In the genomic region with DNA sequence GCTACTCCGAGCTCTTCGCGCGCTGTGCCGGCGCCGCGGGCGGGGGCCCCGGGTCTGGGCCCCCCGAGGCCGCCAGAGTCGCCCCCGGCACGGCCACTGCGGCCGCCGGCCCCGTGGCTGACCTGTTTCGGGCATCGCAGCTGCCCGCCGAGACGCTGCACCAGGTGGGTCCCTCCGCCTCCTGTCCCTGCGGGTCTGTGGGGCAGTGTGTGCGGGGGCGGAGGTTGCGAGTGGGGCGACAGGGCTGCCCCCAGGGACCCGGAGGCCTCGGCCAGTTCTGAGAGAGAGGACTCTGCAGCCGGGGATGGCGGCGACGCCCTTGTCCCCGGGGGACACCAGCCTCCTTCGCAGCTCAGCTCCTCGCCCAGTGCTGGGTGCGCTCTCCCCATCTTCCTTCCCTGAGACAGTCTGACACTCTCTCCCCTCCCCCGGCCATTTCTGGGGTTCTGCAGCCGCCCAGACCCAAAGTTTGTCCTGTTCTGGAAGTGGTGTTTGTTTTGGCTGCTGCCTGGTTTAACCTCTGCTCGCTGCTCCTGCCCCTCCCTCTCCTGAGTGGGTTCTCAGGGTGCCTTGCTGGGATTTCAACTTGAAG, we compare ENCODE assay signal across 9 cellular contexts. TPM values are rescaled to one million over a fixed set of nuclear protein-coding genes. Genes with fewer than 3 reads are reported as not detected.
A peak's percentile ranks its signal among the peaks of the same experiment; 100 is the strongest.
DNase-seq lines count a peak whose midpoint lies in the region; ATAC-seq and TF ChIP-seq lines count a peak whose summit lies in the region.
"Had no signal": no experiment of that assay in that cellular context is flagged by ENCODE, and none has a peak within 500 bp of the region (broad histone marks: within the 10 kb centered on the region; RNA-seq: fewer than 3 reads in every experiment).

No MANE protein-coding gene starts in this region.

- TF ChIP-seq POLR2A in ovary (IDR thresholded peaks at IDR 0.05), result no peak

- H3K36me3 ChIP-seq in ovary, result no peaks in the 10 kb centered on the region

- H3K9me3 Mint-ChIP-seq in activated CD8-positive, alpha-beta memory T cell treated with anti-CD3 and anti-CD28 coated beads, Interleukin-2, amount 10 ng/mL, durations not matched to agents 7 days and 5 days (ENCODE audit: low read depth), result no peaks in the 10 kb centered on the region

- ATAC-seq in HG03196 (IDR thresholded peaks at IDR 0.05; ENCODE audit: unreplicated experiment), result peak; percentile 30
- peak; percentile 40 for ATAC-seq in activated CD8-positive, alpha-beta memory T cell treated with anti-CD3 and anti-CD28 coated beads, Interleukin-2, amount 10 ng/mL, durations not matched to agents 7 days and 5 days

- no peak for TF ChIP-seq EP300 in ovary (IDR thresholded peaks at IDR 0.05)

- intact Hi-C loops in ovary (cut with DNase I), result no loop called here

- WGBS in ovary, 3 donors, result 23 to 37% (median 33%) methylated on average over 16 to 43 of the region's 43 CpGs

- no peaks in the 10 kb centered on the region for H3K9me3 ChIP-seq in ovary

- H3K27ac Mint-ChIP-seq in activated CD8-positive, alpha-beta memory T cell treated with anti-CD3 and anti-CD28 coated beads, Interleukin-2, amount 10 ng/mL, durations not matched to agents 7 days and 5 days, result no peak overlapping the region

- H3K27ac ChIP-seq in ovary, result no peak overlapping the region
- H3K27ac ChIP-seq: epithelial cell of prostate had no signal

- no peaks in the 10 kb centered on the region for H3K4me1 ChIP-seq in ovary (ENCODE audit: insufficient read depth)

- TF ChIP-seq CTCF in fibroblast of pulmonary artery (IDR thresholded peaks at IDR 0.05; ENCODE audit: low read length, missing control alignments) (no peak), ovary (IDR thresholded peaks at IDR 0.05) (no peak)

- CTCF ChIA-PET in activated CD8-positive, alpha-beta memory T cell treated with anti-CD3 and anti-CD28 coated beads, Interleukin-2, amount 10 ng/mL, durations not matched to agents 7 days and 5 days (lab: Charles Lee), result interaction anchor here (2.4 kb wide), 1 partner anchor 63 kb away, joined by 6 read pairs; no protein-coding TSS in a partner anchor

- no peaks in the 10 kb centered on the region for H3K27me3 ChIP-seq in ovary

- no peaks in the 10 kb centered on the region for H3K36me3 Mint-ChIP-seq in activated CD8-positive, alpha-beta memory T cell treated with anti-CD3 and anti-CD28 coated beads, Interleukin-2, amount 10 ng/mL, durations not matched to agents 7 days and 5 days

- peak overlapping the region; percentile 62 for H3K4me3 Mint-ChIP-seq in activated CD8-positive, alpha-beta memory T cell treated with anti-CD3 and anti-CD28 coated beads, Interleukin-2, amount 10 ng/mL, durations not matched to agents 7 days and 5 days

- peak; percentile 3 for DNase-seq in stimulated activated CD4-positive, alpha-beta T cell treated with anti-CD3 and anti-CD28 coated beads, Interleukin-4, amount 100 ng/mL, for 24 hours
- no peak for DNase-seq in stimulated activated CD4-positive, alpha-beta T cell treated with anti-CD3 and anti-CD28 coated beads, Interleukin-1b, Interleukin-23, amount 100 ng/mL, for 48 hours
- no peak for DNase-seq in activated CD8-positive, alpha-beta memory T cell treated with anti-CD3 and anti-CD28 coated beads, Interleukin-2, amount 10 ng/mL, durations not matched to agents 7 days and 5 days
- DNase-seq in fibroblast of pulmonary artery (ENCODE audit: low read depth) (no peak), ovary (peak; percentile 12 to 47 (median 26)), KG1 (lab: John Stamatoyannopoulos, UW) (no peak), dermis blood vessel endothelial cell (no peak)

- peaks cover 3% of the 10 kb centered on the region for H3K4me1 Mint-ChIP-seq in activated CD8-positive, alpha-beta memory T cell treated with anti-CD3 and anti-CD28 coated beads, Interleukin-2, amount 10 ng/mL, durations not matched to agents 7 days and 5 days

- peaks cover 31% of the 10 kb centered on the region for H3K27me3 Mint-ChIP-seq in activated CD8-positive, alpha-beta memory T cell treated with anti-CD3 and anti-CD28 coated beads, Interleukin-2, amount 10 ng/mL, durations not matched to agents 7 days and 5 days

- H3K4me3 ChIP-seq in fibroblast of pulmonary artery (replicated peaks; ENCODE audit: low read depth, low read length), result peak overlapping the region; percentile 58
- peak overlapping the region; percentile 44 for H3K4me3 ChIP-seq in ovary

RNA-seq across cellular contexts. Expression of gene REPS2, which starts 0.6 kb away (rescaled TPM):
- total RNA-seq in activated CD8-positive, alpha-beta memory T cell treated with anti-CD3 and anti-CD28 coated beads, Interleukin-2, amount 10 ng/mL, durations not matched to agents 7 days and 5 days, result not detected
- total RNA-seq in ovary (10 to 100 TPM in 6 of 7 donors, 1 to 10 TPM in 1; 5.2 to 25.8 (median 16.7) TPM), dermis blood vessel endothelial cell (6.1 and 6.5 TPM in 2 replicates)
- polyA plus RNA-seq in ovary, result 1 to 10 TPM; 2.1 to 9.1 TPM

Comparison
In these comparisons a context has a peak if more than half of its experiments do, and no peak if none do; other contexts are left out.
1. DNase-seq: peak in stimulated activated CD4-positive, alpha-beta T cell treated with anti-CD3 and anti-CD28 coated beads, Interleukin-4, amount 100 ng/mL, for 24 hours (single experiment) and ovary (5 of 5); none in stimulated activated CD4-positive, alpha-beta T cell treated with anti-CD3 and anti-CD28 coated beads, Interleukin-1b, Interleukin-23, amount 100 ng/mL, for 48 hours (single experiment), activated CD8-positive, alpha-beta memory T cell treated with anti-CD3 and anti-CD28 coated beads, Interleukin-2, amount 10 ng/mL, durations not matched to agents 7 days and 5 days (single experiment), fibroblast of pulmonary artery (single experiment), KG1 (single experiment) and dermis blood vessel endothelial cell (single experiment).